In genomic region chr17:68382582-68383085, GRCh38 we compare ENCODE assay signal across 16 cellular contexts.
DNase-seq lines count a peak whose midpoint lies in the region; ATAC-seq and TF ChIP-seq lines count a peak whose summit lies in the region.
"Had no signal": no experiment of that assay in that cellular context is flagged by ENCODE, and none has a peak within 500 bp of the region (broad histone marks: within the 10 kb centered on the region; RNA-seq: fewer than 3 reads in every experiment).

No MANE protein-coding gene starts in this region.

- no peak for ATAC-seq in DND-41 (ENCODE audit: insufficient read depth, low read depth)

- H2AFZ ChIP-seq in DND-41 (ENCODE audit: low read depth, low read length): no peak overlapping the region
- H2AFZ ChIP-seq in PC-9: no peak overlapping the region
- H2AFZ ChIP-seq in smooth muscle cell (ENCODE audit: low read depth): no peak overlapping the region

- H3K27me3 Mint-ChIP-seq in mesothelial cell of epicardium (ENCODE audit: low read depth): no peaks in the 10 kb centered on the region
- H3K27me3 Mint-ChIP-seq: activated CD4-positive, alpha-beta memory T cell treated with anti-CD3 and anti-CD28 coated beads for 36 hours had no signal

- DNase-seq in DND-41 (no peak), PC-9 (no peak), fibroblast of villous mesenchyme (ENCODE audit: low read depth) (peak; percentile 26), smooth muscle cell (lab: John Stamatoyannopoulos, UW; ENCODE audit: unreplicated experiment) (no peak), tibial nerve (ENCODE audit: low spot score in 2 of 2) (no peak), mesothelial cell of epicardium (ENCODE audit: low spot score in 2 of 2, unreplicated experiment in 2 of 2) (no peak), testis (no peak)
- DNase-seq: activated CD4-positive, alpha-beta memory T cell treated with anti-CD3 and anti-CD28 coated beads for 36 hours; activated naive CD4-positive, alpha-beta T cell treated with Interleukin-2 at 50 U/mL for 16 hours; hypothalamus; NCI-H1436; NCI-H2171 treated with DMSO at 0.1 percent for 48 hours; NCI-H774; T-helper 2 cell; WERI-Rb-1 had no signal

- WGBS in smooth muscle cell (ENCODE audit: low lambda C conversion rate): 85% methylated on average over 3 of the region's 3 CpGs
- 89 to 91% methylated on average over 3 of the region's 3 CpGs for WGBS in tibial nerve, 2 donors
- 82 to 91% methylated on average over 3 of the region's 3 CpGs for WGBS in testis, 2 donors

- H3K36me3 ChIP-seq in DND-41 (ENCODE audit: insufficient read depth, low read length) (no peaks in the 10 kb centered on the region), PC-9 (ENCODE audit: low read depth) (no peaks in the 10 kb centered on the region), smooth muscle cell (ENCODE audit: low read depth) (no peaks in the 10 kb centered on the region), tibial nerve (no peaks in the 10 kb centered on the region), testis (ENCODE audit: low read depth, missing control alignments) (no peaks in the 10 kb centered on the region)
- H3K36me3 ChIP-seq: WERI-Rb-1 had no signal

- H3K4me3 Mint-ChIP-seq in mesothelial cell of epicardium: no peak overlapping the region
- H3K4me3 Mint-ChIP-seq: activated CD4-positive, alpha-beta memory T cell treated with anti-CD3 and anti-CD28 coated beads for 36 hours had no signal

- no peak overlapping the region for H3K9ac ChIP-seq in DND-41 (ENCODE audit: low read depth, low read length)
- peak overlapping the region; percentile 84 for H3K9ac ChIP-seq in smooth muscle cell (ENCODE audit: low read depth)

- no TSS peak for BruUV-seq in PC-9 (replicated peaks; lab: Mats Ljungman, UMichigan)

- peak overlapping the region; percentile 79; the same call in 1 of the 2 replicates for H3K27ac ChIP-seq in DND-41 (ENCODE audit: low read length)
- peak overlapping the region; percentile 92; the same call in 1 of the 2 replicates for H3K27ac ChIP-seq in PC-9
- peak overlapping the region; percentile 98 for H3K27ac ChIP-seq in smooth muscle cell (ENCODE audit: low read depth)
- H3K27ac ChIP-seq in tibial nerve: peak overlapping the region in 1 of 4 donors; percentile 58
- H3K27ac ChIP-seq in testis: no peak overlapping the region
- H3K27ac ChIP-seq: WERI-Rb-1 had no signal

- peaks cover 30% of the 10 kb centered on the region for H3K4me1 Mint-ChIP-seq in mesothelial cell of epicardium

- H3K4me3 ChIP-seq in DND-41 (ENCODE audit: low read depth in 1 of 2, low read length in 2 of 2) (no peak overlapping the region), PC-9 (no peak overlapping the region), fibroblast of villous mesenchyme (ENCODE audit: low read depth, low read length) (no peak overlapping the region), smooth muscle cell (no peak overlapping the region), tibial nerve (no peak overlapping the region), testis (no peak overlapping the region)

- H3K9me3 ChIP-seq in DND-41 (ENCODE audit: insufficient read depth, low read length, severe bottlenecking): no peaks in the 10 kb centered on the region
- no peaks in the 10 kb centered on the region for H3K9me3 ChIP-seq in PC-9 (ENCODE audit: insufficient read depth, low read depth)
- no peaks in the 10 kb centered on the region for H3K9me3 ChIP-seq in smooth muscle cell (replicated peaks; ENCODE audit: low read depth)
- H3K9me3 ChIP-seq in tibial nerve: no peaks in the 10 kb centered on the region
- H3K9me3 ChIP-seq in testis: no peaks in the 10 kb centered on the region
- H3K9me3 ChIP-seq: Caco-2 had no signal

- H3K79me2 ChIP-seq in DND-41 (ENCODE audit: insufficient read depth, low read length) (no peaks in the 10 kb centered on the region), PC-9 (ENCODE audit: low read depth) (no peaks in the 10 kb centered on the region), smooth muscle cell (ENCODE audit: low read depth) (no peaks in the 10 kb centered on the region)

- intact Hi-C loops in PC-9 (cut with micrococcal nuclease; ENCODE audit: unreplicated experiment) (no loop called here), testis (cut with DNase I; ENCODE audit: low total_unique reads) (no loop called here)

- H3K4me2 ChIP-seq in DND-41 (ENCODE audit: insufficient read depth, low read length) (no peak overlapping the region), PC-9 (no peak overlapping the region), smooth muscle cell (peak overlapping the region; percentile 73)

- H3K36me3 Mint-ChIP-seq in mesothelial cell of epicardium: no peaks in the 10 kb centered on the region
- H3K36me3 Mint-ChIP-seq: activated CD4-positive, alpha-beta memory T cell treated with anti-CD3 and anti-CD28 coated beads for 36 hours had no signal

- no peak for TF ChIP-seq EP300 in tibial nerve (IDR thresholded peaks at IDR 0.05)

- no peaks in the 10 kb centered on the region for H3K9me3 Mint-ChIP-seq in mesothelial cell of epicardium
- H3K9me3 Mint-ChIP-seq: activated CD4-positive, alpha-beta memory T cell treated with anti-CD3 and anti-CD28 coated beads for 36 hours had no signal

- H3K4me1 ChIP-seq in DND-41 (ENCODE audit: insufficient read depth, low read length): peaks cover 21% of the 10 kb centered on the region
- H3K4me1 ChIP-seq in PC-9 (replicated peaks; ENCODE audit: insufficient read depth): peaks cover 48% of the 10 kb centered on the region
- peaks cover 18% of the 10 kb centered on the region for H3K4me1 ChIP-seq in smooth muscle cell (ENCODE audit: low read depth)
- H3K4me1 ChIP-seq in tibial nerve: peaks cover 0 to 44% (median 19%) of the 10 kb centered on the region in 4 donors
- H3K4me1 ChIP-seq in testis: peaks cover 14% of the 10 kb centered on the region

- CTCF ChIA-PET in PC-9 (lab: Charles Lee): interaction anchor here (1.3 kb wide), 1 partner anchor 16 kb away, joined by 3 read pairs; no protein-coding TSS in a partner anchor

- TF ChIP-seq POLR2A in tibial nerve (IDR thresholded peaks at IDR 0.05) (no peak), testis (IDR thresholded peaks at IDR 0.05) (no peak)

- no peaks in the 10 kb centered on the region for H3K27me3 ChIP-seq in DND-41 (ENCODE audit: insufficient read depth, low read length, poor library complexity)
- H3K27me3 ChIP-seq in PC-9 (ENCODE audit: insufficient read depth, low read depth): no peaks in the 10 kb centered on the region
- no peaks in the 10 kb centered on the region for H3K27me3 ChIP-seq in smooth muscle cell (ENCODE audit: low read depth)
- H3K27me3 ChIP-seq in tibial nerve: no peaks in the 10 kb centered on the region
- no peaks in the 10 kb centered on the region for H3K27me3 ChIP-seq in testis

- no peaks in the 10 kb centered on the region for H4K20me1 ChIP-seq in DND-41 (ENCODE audit: insufficient read depth, low read length)
- H4K20me1 ChIP-seq in PC-9 (ENCODE audit: insufficient read depth): no peaks in the 10 kb centered on the region
- H4K20me1 ChIP-seq in smooth muscle cell (ENCODE audit: low read depth): no peaks in the 10 kb centered on the region

- H3K9me2 ChIP-seq in PC-9 (ENCODE audit: insufficient read depth): no peaks in the 10 kb centered on the region

- H3K27ac Mint-ChIP-seq in mesothelial cell of epicardium: no peak overlapping the region
- H3K27ac Mint-ChIP-seq: activated CD4-positive, alpha-beta memory T cell treated with anti-CD3 and anti-CD28 coated beads for 36 hours had no signal

- POLR2A ChIA-PET in PC-9 (lab: Charles Lee; ENCODE audit: unreplicated experiment): no interaction called here

- H3F3A ChIP-seq in PC-9 (ENCODE audit: insufficient read depth, low read depth) (peaks cover 44% of the 10 kb centered on the region), smooth muscle cell (ENCODE audit: low read depth) (peaks cover 22% of the 10 kb centered on the region)

- TF ChIP-seq CTCF in DND-41 (IDR thresholded peaks at IDR 0.05; ENCODE audit: borderline replicate concordance, extremely low read depth, low read length, poor library complexity, severe bottlenecking) (no peak), PC-9 (conservative IDR thresholded peaks at IDR 0.05) (no peak), fibroblast of villous mesenchyme (IDR thresholded peaks at IDR 0.05; ENCODE audit: insufficient read depth, low read depth, low read length) (no peak), smooth muscle cell (IDR thresholded peaks at IDR 0.05; ENCODE audit: borderline replicate concordance, insufficient read depth, poor library complexity, severe bottlenecking) (no peak), tibial nerve (IDR thresholded peaks at IDR 0.05) (no peak), mesothelial cell of epicardium (IDR thresholded peaks at IDR 0.05; ENCODE audit: unreplicated experiment) (no peak), testis (IDR thresholded peaks at IDR 0.05) (no peak)

Comparison
In these comparisons a context has a peak if more than half of its experiments do, and no peak if none do; other contexts are left out.
1. H3K27ac ChIP-seq: peak in DND-41 (single experiment), PC-9 (single experiment) and smooth muscle cell (single experiment); none in testis (0 of 2).